8 cellular contexts compared by ENCODE assay signal in genomic region chr3:126475411-126476114, GRCh38. TPM values are rescaled to one million over a fixed set of nuclear protein-coding genes. Genes with fewer than 3 reads are reported as not detected.
A peak's percentile ranks its signal among the peaks of the same experiment; 100 is the strongest.
DNase-seq lines count a peak whose midpoint lies in the region; ATAC-seq and TF ChIP-seq lines count a peak whose summit lies in the region.

Gene ZXDC, minus strand, starts transcription at chr3:126475891. Its CDS starts 26 bp downstream, at chr3:126475865.

- peak; percentile 73 for ATAC-seq in HG02852 (IDR thresholded peaks at IDR 0.05; ENCODE audit: unreplicated experiment)
- ATAC-seq in heart right ventricle, result peak; percentile 86 to 96 (median 93)
- ATAC-seq in upper lobe of right lung, result peak; percentile 89

- peak within 1 kb of the TSS; percentile 94 for H3K27ac Mint-ChIP-seq in progenitor cell of endocrine pancreas

- H3K4me3 ChIP-seq in heart right ventricle (peak within 1 kb of the TSS; percentile 62 to 95 (median 80)), upper lobe of right lung (peak within 1 kb of the TSS; percentile 77)

- peaks cover 6% of the 10 kb centered on the region for H3K27me3 Mint-ChIP-seq in progenitor cell of endocrine pancreas

- H3K36me3 ChIP-seq in heart right ventricle (peaks cover 0 to 16% (median 9%) of the 10 kb centered on the region in 9 donors), upper lobe of right lung (peaks cover 13% of the 10 kb centered on the region)

- WGBS in heart right ventricle, 2 donors, result 1% methylated on average over 89 to 111 of the region's 113 CpGs

- H3K27me3 ChIP-seq in heart right ventricle, result no peaks in the 10 kb centered on the region
- no peaks in the 10 kb centered on the region for H3K27me3 ChIP-seq in upper lobe of right lung

- peak; percentile 81 for TF ChIP-seq CTCF in GM13976 (IDR thresholded peaks at IDR 0.05; ENCODE audit: borderline replicate concordance, control extremely low read depth, extremely low read depth, insufficient read depth, missing control alignments)
- peak in 7 of 9 donors; percentile 26 to 74 (median 52) for TF ChIP-seq CTCF in heart right ventricle (IDR thresholded peaks at IDR 0.05)
- peak; percentile 49 for TF ChIP-seq CTCF in progenitor cell of endocrine pancreas (IDR thresholded peaks at IDR 0.05; ENCODE audit: unreplicated experiment)
- peak; percentile 33 for TF ChIP-seq CTCF in upper lobe of right lung (IDR thresholded peaks at IDR 0.05)

- in situ Hi-C loops in GM13976 (cut with MboI; ENCODE audit: low sequenced_read_pairs, unreplicated experiment), result no loop called here

- H3K27ac ChIP-seq in heart right ventricle (peak within 1 kb of the TSS; percentile 83 to 99 (median 92)), upper lobe of right lung (peak within 1 kb of the TSS; percentile 90)

- no peaks in the 10 kb centered on the region for H3K9me3 Mint-ChIP-seq in progenitor cell of endocrine pancreas (ENCODE audit: low read depth)

- H3K4me1 ChIP-seq in heart right ventricle (peaks cover 28 to 51% (median 43%) of the 10 kb centered on the region in 9 donors), upper lobe of right lung (peaks cover 43% of the 10 kb centered on the region)

- peak within 1 kb of the TSS; percentile 85 for H3K4me3 Mint-ChIP-seq in progenitor cell of endocrine pancreas (ENCODE audit: low read depth)

- H3K36me3 Mint-ChIP-seq in progenitor cell of endocrine pancreas (ENCODE audit: insufficient read depth), result peaks cover 12% of the 10 kb centered on the region

- peak; percentile 100 for DNase-seq in GM13976 (ENCODE audit: low spot score)
- peak; percentile 55 for DNase-seq in NCI-H1436 treated with DMSO at 0.1 percent for 48 hours (lab: John Stamatoyannopoulos, UW)
- DNase-seq in amniotic epithelial cell (ENCODE audit: low read depth), result peak; percentile 88
- DNase-seq in heart right ventricle, result peak; percentile 92 to 97
- peak; percentile 92 for DNase-seq in progenitor cell of endocrine pancreas (ENCODE audit: low spot score, unreplicated experiment)
- peak; percentile 98 for DNase-seq in upper lobe of right lung

- intact Hi-C loops in T-helper 1 cell treated with Interleukin-12 subunit alpha and Interleukin-12 subunit beta and Interleukin-4 antibody, amounts not matched to agents 30 ng/mL and 1 ng/mL, for 36 hours (cut with micrococcal nuclease), result loop anchor here (1.0 to 10.0 kb wide), 15 partner anchors 117 to 1743 kb away; partner anchors contain the start of genes ABTB1, CHCHD6, EEFSEC and HEG1
- intact Hi-C loops in heart right ventricle (cut with DNase I), result loop anchor here in 4 of 10 donors (2.0 to 10.0 kb wide), 4 partner anchors 119 to 231 kb away; partner anchors contain the start of gene KLF15 (in 1 of the 4)
- intact Hi-C loops in upper lobe of right lung (cut with DNase I), result no loop called here

- peaks cover 32% of the 10 kb centered on the region for H3K4me1 Mint-ChIP-seq in progenitor cell of endocrine pancreas (ENCODE audit: low read depth)

- H3K9me3 ChIP-seq in heart right ventricle (no peaks in the 10 kb centered on the region), upper lobe of right lung (no peaks in the 10 kb centered on the region)

RNA-seq across cellular contexts. Expression of gene ZXDC, which starts in this region (rescaled TPM):
- total RNA-seq in T-helper 1 cell treated with Interleukin-12 subunit alpha and Interleukin-12 subunit beta and Interleukin-4 antibody, amounts not matched to agents 30 ng/mL and 1 ng/mL, for 36 hours, result 32.5 and 32.6 TPM in 2 replicates
- 10 to 100 TPM; 15.2 to 25.4 (median 19.7) TPM for total RNA-seq in heart right ventricle
- 10 to 100 TPM in 1 of 2 donors, 1 to 10 TPM in 1; 6.6 to 14.3 TPM for polyA plus RNA-seq in heart right ventricle
- total RNA-seq in progenitor cell of endocrine pancreas, result 40.0 and 40.5 TPM in 2 replicates
- total RNA-seq in upper lobe of right lung, result 40.3 TPM

Comparison
In these comparisons a context has a peak if more than half of its experiments do, and no peak if none do; other contexts are left out.
1. Peak in every context shown above with its lines: DNase-seq, ATAC-seq, H3K4me3 ChIP-seq and H3K27ac ChIP-seq.